13 cellular contexts compared by ENCODE assay signal in the genomic region with DNA sequence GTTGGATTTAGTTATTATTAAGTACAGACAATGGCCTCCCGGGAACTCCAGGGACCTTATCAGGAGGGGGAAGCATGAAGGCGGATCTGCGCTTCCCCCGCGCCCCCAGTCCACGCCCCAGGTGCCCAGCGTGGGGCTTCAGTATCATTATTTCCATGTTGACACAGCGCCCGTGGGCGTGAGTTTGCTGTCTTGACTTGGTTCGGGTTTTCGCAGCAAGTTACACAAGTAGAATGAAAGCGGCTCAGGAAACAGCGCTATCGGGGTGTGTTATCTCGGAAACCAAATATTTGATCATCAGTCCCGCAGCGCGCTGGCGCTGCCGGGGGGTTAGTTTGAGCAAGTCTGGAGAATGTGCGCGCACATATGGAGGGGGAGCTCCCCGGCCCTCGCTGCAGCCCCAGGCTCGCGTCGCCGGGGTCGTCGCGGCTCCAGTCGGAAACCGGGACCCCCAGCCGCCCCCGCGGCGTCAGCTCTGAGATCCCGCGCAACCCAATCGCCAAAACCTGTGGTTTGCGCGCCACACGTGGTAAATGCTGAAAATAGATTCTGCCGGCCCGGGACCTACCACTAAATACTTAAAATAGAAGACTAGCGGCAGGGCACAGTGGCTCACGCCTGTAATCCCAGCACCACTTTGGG. TPM values are rescaled to one million over a fixed set of nuclear protein-coding genes. Genes with fewer than 3 reads are reported as not detected.
A peak's percentile ranks its signal among the peaks of the same experiment; 100 is the strongest.
DNase-seq lines count a peak whose midpoint lies in the region; ATAC-seq and TF ChIP-seq lines count a peak whose summit lies in the region.
"Had no signal": no experiment of that assay in that cellular context is flagged by ENCODE, and none has a peak within 500 bp of the region (broad histone marks: within the 10 kb centered on the region; RNA-seq: fewer than 3 reads in every experiment).

No MANE protein-coding gene starts in this region.

- peak; percentile 7 to 8 for DNase-seq in stimulated activated CD4-positive, alpha-beta T cell treated with anti-CD3 and anti-CD28 coated beads, Interleukin-12 subunit alpha, Interleukin-12 subunit beta, amount 100 ng/mL, for 24 hours (ENCODE audit: low read depth in 2 of 2)
- DNase-seq in stimulated activated CD4-positive, alpha-beta T cell treated with anti-CD3 and anti-CD28 coated beads, Interleukin-4, amount 100 ng/mL, for 1 hour: no peak
- DNase-seq in body of pancreas (peak; percentile 15 to 62 (median 42)), mesendoderm (peak; percentile 75), NCI-H1417 treated with DMSO at 0.1 percent for 48 hours (lab: John Stamatoyannopoulos, UW) (no peak), AML-193 (lab: John Stamatoyannopoulos, UW) (no peak)
- DNase-seq in stimulated activated naive CD4-positive, alpha-beta T cell (lab: John Stamatoyannopoulos, UW): no peak
- DNase-seq: activated CD8-positive, alpha-beta memory T cell treated with anti-CD3 and anti-CD28 coated beads, Interleukin-2, amount 50 U/mL, for 4 hours; CD8-positive, alpha-beta memory T cell; GOT3; NCI-H2081 had no signal

- no peaks in the 10 kb centered on the region for H3K79me2 ChIP-seq in mesendoderm (ENCODE audit: control insufficient read depth, insufficient read depth, low read length)

- H3K4me1 ChIP-seq in body of pancreas (peaks cover 32% of the 10 kb centered on the region), mesendoderm (ENCODE audit: control insufficient read depth, low read depth, low read length) (peaks cover 7% of the 10 kb centered on the region)

- 3% methylated on average over 18 to 48 of the region's 48 CpGs for WGBS in body of pancreas, 2 donors
- no CpG with 5 or more reads among the region's 48 CpGs for WGBS in mesendoderm (ENCODE audit: extremely low coverage, insufficient coverage, low lambda C conversion rate)

- no peak overlapping the region for H4K8ac ChIP-seq in mesendoderm (ENCODE audit: low read depth, low read length)

- no peak for TF ChIP-seq CTCF in body of pancreas (IDR thresholded peaks at IDR 0.05)

- no peak overlapping the region for H3K9ac ChIP-seq in mesendoderm (ENCODE audit: low read length)

- peaks cover 0 to 33% of the 10 kb centered on the region in 2 donors for H3K27me3 ChIP-seq in body of pancreas
- peaks cover 27% of the 10 kb centered on the region for H3K27me3 ChIP-seq in mesendoderm (ENCODE audit: insufficient read depth, low read length, poor library complexity)

- TF ChIP-seq POLR2A in body of pancreas (IDR thresholded peaks at IDR 0.05): peak in 1 of 3 donors; percentile 16

- H2BK15ac ChIP-seq in mesendoderm (replicated peaks; ENCODE audit: low read depth): no peak overlapping the region

- no peak overlapping the region for H2BK5ac ChIP-seq in mesendoderm (ENCODE audit: low read length)

- H3K4ac ChIP-seq in mesendoderm (ENCODE audit: low read depth, low read length): no peak overlapping the region

- no peak overlapping the region for H2AK5ac ChIP-seq in mesendoderm (ENCODE audit: low read length)

- no peak overlapping the region for H3K23ac ChIP-seq in mesendoderm (ENCODE audit: low read length)

- H3K18ac ChIP-seq in mesendoderm (ENCODE audit: low read length): peak overlapping the region; percentile 34

- peak; percentile 24 for ATAC-seq in body of pancreas
- ATAC-seq in HG03469 (IDR thresholded peaks at IDR 0.05; ENCODE audit: unreplicated experiment): no peak

- no peak overlapping the region for H3K27ac ChIP-seq in body of pancreas
- H3K27ac ChIP-seq in mesendoderm (ENCODE audit: low read depth, low read length): no peak overlapping the region

- peak overlapping the region; percentile 25 for H3K4me2 ChIP-seq in mesendoderm (ENCODE audit: low read length)

- no peak overlapping the region for H2BK120ac ChIP-seq in mesendoderm (ENCODE audit: low read depth, low read length)

- intact Hi-C loops in body of pancreas (cut with DNase I): no loop called here

- H3K79me1 ChIP-seq in mesendoderm (ENCODE audit: low read length): no peaks in the 10 kb centered on the region

- H3K4me3 ChIP-seq in body of pancreas (no peak overlapping the region), mesendoderm (ENCODE audit: low read length) (no peak overlapping the region)

- no peak overlapping the region for H4K5ac ChIP-seq in mesendoderm (ENCODE audit: low read length)

- H3K36me3 ChIP-seq in body of pancreas (replicated peaks in 1 of 2; ENCODE audit: insufficient read depth in 1 of 2, low read depth in 2 of 2) (no peaks in the 10 kb centered on the region), mesendoderm (ENCODE audit: control insufficient read depth, insufficient read depth, low read length) (no peaks in the 10 kb centered on the region)

- H3K56ac ChIP-seq in mesendoderm (ENCODE audit: low read length): no peak overlapping the region

- H3K9me3 ChIP-seq in body of pancreas: no peaks in the 10 kb centered on the region

RNA-seq across cellular contexts. Expression of gene BMP7, which starts 2.2 kb away (rescaled TPM):
- total RNA-seq in body of pancreas: 1 to 10 TPM in 1 of 2 donors, not detected in 1; 4.2 TPM
- polyA plus RNA-seq in mesendoderm (2013, experiment 1 of 2): 6.6 TPM
- 6.4 TPM for polyA plus RNA-seq in mesendoderm (2013, experiment 2 of 2)
- total RNA-seq: CD8-positive, alpha-beta memory T cell; chondrocyte had no signal
- polyA plus RNA-seq: CD8-positive, alpha-beta memory T cell had no signal

Comparison
In these comparisons a context has a peak if more than half of its experiments do, and no peak if none do; other contexts are left out.
1. DNase-seq: peak in stimulated activated CD4-positive, alpha-beta T cell treated with anti-CD3 and anti-CD28 coated beads, Interleukin-12 subunit alpha, Interleukin-12 subunit beta, amount 100 ng/mL, for 24 hours (2 of 2), body of pancreas (4 of 4) and mesendoderm (single experiment); none in stimulated activated CD4-positive, alpha-beta T cell treated with anti-CD3 and anti-CD28 coated beads, Interleukin-4, amount 100 ng/mL, for 1 hour (single experiment), stimulated activated naive CD4-positive, alpha-beta T cell (0 of 6), NCI-H1417 treated with DMSO at 0.1 percent for 48 hours (single experiment) and AML-193 (0 of 2).